Comparison of ENCODE assay signal across 11 cellular contexts in genomic region chr1:58885998-58886397, GRCh38.
A peak's percentile ranks its signal among the peaks of the same experiment; 100 is the strongest.
DNase-seq lines count a peak whose midpoint lies in the region; ATAC-seq, FAIRE-seq and TF ChIP-seq lines count a peak whose summit lies in the region.
"Had no signal": no experiment of that assay in that cellular context is flagged by ENCODE, and none has a peak within 500 bp of the region (broad histone marks: within the 10 kb centered on the region; RNA-seq: fewer than 3 reads in every experiment).

No MANE protein-coding gene starts in this region.

- H3K4ac ChIP-seq in mesendoderm (ENCODE audit: low read depth, low read length): no peak overlapping the region

- H3K4me2 ChIP-seq in mesendoderm (ENCODE audit: low read length): no peak overlapping the region

- DNase-seq in MV-4-11 (lab: John Stamatoyannopoulos, UW): peak; percentile 39
- peak; percentile 30 for DNase-seq in occipital lobe (lab: John Stamatoyannopoulos, UW)
- DNase-seq in mesendoderm: no peak
- DNase-seq in GM12891 (ENCODE audit: insufficient read length, low spot score): no peak
- DNase-seq in hepatic stellate cell (ENCODE audit: low spot score): no peak
- DNase-seq: GOT3, KG1 had no signal

- H3K23ac ChIP-seq in mesendoderm (ENCODE audit: low read length): no peak overlapping the region

- H3K27me3 ChIP-seq in mesendoderm (ENCODE audit: insufficient read depth, low read length, poor library complexity): no peaks in the 10 kb centered on the region

- no peaks in the 10 kb centered on the region for H3K79me2 ChIP-seq in mesendoderm (ENCODE audit: control insufficient read depth, insufficient read depth, low read length)

- ATAC-seq in HG02973 (IDR thresholded peaks at IDR 0.05; ENCODE audit: unreplicated experiment): no peak
- ATAC-seq: stimulated activated memory B cell treated with anti-CD40 and anti-IgM and Interleukin-4, amounts not matched to agents 10 μg/mL and 1 μg/mL and 100 μg/mL, for 72 hours had no signal

- no peak overlapping the region for H4K5ac ChIP-seq in mesendoderm (ENCODE audit: low read length)

- no peaks in the 10 kb centered on the region for H3K36me3 Mint-ChIP-seq in dendritic cell treated with granulocyte-macrophage colony-stimulating factor and Interleukin-4, amounts not matched to agents 40 ng/mL and 50 ng/mL, for 4 days (ENCODE audit: low read depth)
- H3K36me3 Mint-ChIP-seq: stimulated activated memory B cell treated with anti-CD40 and anti-IgM and Interleukin-4, amounts not matched to agents 10 μg/mL and 1 μg/mL and 100 μg/mL, for 72 hours had no signal

- TF ChIP-seq CTCF in C4-2B (conservative IDR thresholded peaks at IDR 0.05): no peak

- no peak overlapping the region for H2BK5ac ChIP-seq in mesendoderm (ENCODE audit: low read length)

- no peak for FAIRE-seq in GM12891 (lab: Jason Lieb, UNC)

- H3K9me3 Mint-ChIP-seq in dendritic cell treated with granulocyte-macrophage colony-stimulating factor and Interleukin-4, amounts not matched to agents 40 ng/mL and 50 ng/mL, for 4 days: peaks cover 2% of the 10 kb centered on the region
- H3K9me3 Mint-ChIP-seq: stimulated activated memory B cell treated with anti-CD40 and anti-IgM and Interleukin-4, amounts not matched to agents 10 μg/mL and 1 μg/mL and 100 μg/mL, for 72 hours had no signal

- no peak overlapping the region for H4K8ac ChIP-seq in mesendoderm (ENCODE audit: low read depth, low read length)

- no peak overlapping the region for H3K4me3 Mint-ChIP-seq in dendritic cell treated with granulocyte-macrophage colony-stimulating factor and Interleukin-4, amounts not matched to agents 40 ng/mL and 50 ng/mL, for 4 days
- H3K4me3 Mint-ChIP-seq: stimulated activated memory B cell treated with anti-CD40 and anti-IgM and Interleukin-4, amounts not matched to agents 10 μg/mL and 1 μg/mL and 100 μg/mL, for 72 hours had no signal

- H3K27me3 Mint-ChIP-seq in dendritic cell treated with granulocyte-macrophage colony-stimulating factor and Interleukin-4, amounts not matched to agents 40 ng/mL and 50 ng/mL, for 4 days: no peaks in the 10 kb centered on the region
- H3K27me3 Mint-ChIP-seq: stimulated activated memory B cell treated with anti-CD40 and anti-IgM and Interleukin-4, amounts not matched to agents 10 μg/mL and 1 μg/mL and 100 μg/mL, for 72 hours had no signal

- intact Hi-C loops in dendritic cell treated with granulocyte-macrophage colony-stimulating factor and Interleukin-4, amounts not matched to agents 40 ng/mL and 50 ng/mL, for 4 days (cut with micrococcal nuclease): no loop called here

- H3K18ac ChIP-seq in mesendoderm (ENCODE audit: low read length): no peak overlapping the region

- no peak overlapping the region for H3K4me3 ChIP-seq in mesendoderm (ENCODE audit: low read length)

- H2BK120ac ChIP-seq in mesendoderm (ENCODE audit: low read depth, low read length): no peak overlapping the region

- H3K27ac ChIP-seq in C4-2B: peak overlapping the region; percentile 76
- H3K27ac ChIP-seq in mesendoderm (ENCODE audit: low read depth, low read length): no peak overlapping the region

- no CpG with 5 or more reads among the region's 5 CpGs for WGBS in mesendoderm (ENCODE audit: extremely low coverage, insufficient coverage, low lambda C conversion rate)

- peak overlapping the region; percentile 67 for H3K27ac Mint-ChIP-seq in dendritic cell treated with granulocyte-macrophage colony-stimulating factor and Interleukin-4, amounts not matched to agents 40 ng/mL and 50 ng/mL, for 4 days
- H3K27ac Mint-ChIP-seq: stimulated activated memory B cell treated with anti-CD40 and anti-IgM and Interleukin-4, amounts not matched to agents 10 μg/mL and 1 μg/mL and 100 μg/mL, for 72 hours had no signal

- H3K4me1 ChIP-seq in mesendoderm (ENCODE audit: control insufficient read depth, low read depth, low read length): peaks cover 2% of the 10 kb centered on the region

- H3K36me3 ChIP-seq in mesendoderm (ENCODE audit: control insufficient read depth, insufficient read depth, low read length): no peaks in the 10 kb centered on the region

- H3K4me1 Mint-ChIP-seq in dendritic cell treated with granulocyte-macrophage colony-stimulating factor and Interleukin-4, amounts not matched to agents 40 ng/mL and 50 ng/mL, for 4 days (ENCODE audit: low read depth): peaks cover 93% of the 10 kb centered on the region

- no peaks in the 10 kb centered on the region for H3K79me1 ChIP-seq in mesendoderm (ENCODE audit: low read length)

- TF ChIP-seq POLR2A in GM12891 (IDR thresholded peaks at IDR 0.05; ENCODE audit: low read depth, low read length): no peak

- no peak overlapping the region for H3K56ac ChIP-seq in mesendoderm (ENCODE audit: low read length)

- no peak overlapping the region for H2BK15ac ChIP-seq in mesendoderm (replicated peaks; ENCODE audit: low read depth)

- no peak overlapping the region for H2AK5ac ChIP-seq in mesendoderm (ENCODE audit: low read length)

- no peak overlapping the region for H3K9ac ChIP-seq in mesendoderm (ENCODE audit: low read length)

TF ChIP-seq in GM12891, 5 proteins besides CTCF, POLR2A, EP300 and RAD21:
- no peak for TF ChIP-seq SPI1 (IDR thresholded peaks at IDR 0.05; ENCODE audit: low read depth, low read length)
- TF ChIP-seq POU2F2 (IDR thresholded peaks at IDR 0.05; ENCODE audit: low read depth, low read length): no peak
- TF ChIP-seq TAF1 (IDR thresholded peaks at IDR 0.05; ENCODE audit: low read depth, low read length): no peak
- TF ChIP-seq PAX5 (IDR thresholded peaks at IDR 0.05; ENCODE audit: insufficient read depth, low read length, severe bottlenecking): no peak
- TF ChIP-seq POLR2AphosphoS5 (IDR thresholded peaks at IDR 0.05; ENCODE audit: low read depth, low read length): no peak

Comparison
In these comparisons a context has a peak if more than half of its experiments do, and no peak if none do; other contexts are left out.
1. DNase-seq: peak in MV-4-11 (single experiment) and occipital lobe (single experiment); none in mesendoderm (single experiment), GM12891 (single experiment) and hepatic stellate cell (single experiment).